Comparison of ENCODE assay signal across 1 cellular context in genomic region chr2:231708050-231708772, GRCh38.
A peak's percentile ranks its signal among the peaks of the same experiment; 100 is the strongest.
TF ChIP-seq lines count a peak whose summit lies in the region.

A gene with protein sequence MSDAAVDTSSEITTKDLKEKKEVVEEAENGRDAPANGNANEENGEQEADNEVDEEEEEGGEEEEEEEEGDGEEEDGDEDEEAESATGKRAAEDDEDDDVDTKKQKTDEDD (plus strand): TSS chr2:231708525. CDS start chr2:231708707, 182 bp downstream.

TF ChIP-seq in HepG2, 621 proteins besides CTCF, POLR2A, EP300 and RAD21 (continued from another document and continues in another):
- TF ChIP-seq ZNF800 (CRISPR knock-in tag; IDR thresholded peaks at IDR 0.05) = peak; percentile 7; the same call in 1 of the 2 replicates
- no peak for TF ChIP-seq ZNF768 (CRISPR knock-in tag; IDR thresholded peaks at IDR 0.05)
- TF ChIP-seq, protein P1, sequence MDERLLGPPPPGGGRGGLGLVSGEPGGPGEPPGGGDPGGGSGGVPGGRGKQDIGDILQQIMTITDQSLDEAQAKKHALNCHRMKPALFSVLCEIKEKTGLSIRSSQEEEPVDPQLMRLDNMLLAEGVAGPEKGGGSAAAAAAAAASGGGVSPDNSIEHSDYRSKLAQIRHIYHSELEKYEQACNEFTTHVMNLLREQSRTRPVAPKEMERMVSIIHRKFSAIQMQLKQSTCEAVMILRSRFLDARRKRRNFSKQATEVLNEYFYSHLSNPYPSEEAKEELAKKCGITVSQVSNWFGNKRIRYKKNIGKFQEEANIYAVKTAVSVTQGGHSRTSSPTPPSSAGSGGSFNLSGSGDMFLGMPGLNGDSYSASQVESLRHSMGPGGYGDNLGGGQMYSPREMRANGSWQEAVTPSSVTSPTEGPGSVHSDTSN (CRISPR knock-in tag; IDR thresholded peaks at IDR 0.05) = peak; percentile 77
- TF ChIP-seq KDM1A (CRISPR knock-in tag; IDR thresholded peaks at IDR 0.05) = no peak
- peak; percentile 88; the same call in 1 of the 2 replicates for TF ChIP-seq GTF2F1 (IDR thresholded peaks at IDR 0.05; ENCODE audit: low read length)
- peak; percentile 70 for TF ChIP-seq CREB1 (IDR thresholded peaks at IDR 0.05)
- TF ChIP-seq CREB1 (CRISPR knock-in tag; IDR thresholded peaks at IDR 0.05) = 0 out of 2 replicates have a peak, but pooled peaks have one; percentile 48
- TF ChIP-seq IKZF5 (CRISPR knock-in tag; IDR thresholded peaks at IDR 0.05) = peak; percentile 79; the same call in 1 of the 2 replicates
- TF ChIP-seq FOXO1 (CRISPR knock-in tag; IDR thresholded peaks at IDR 0.05) = peak; percentile 68
- no peak; the same call in 1 of the 2 replicates for TF ChIP-seq ZNF564 (CRISPR knock-in tag; IDR thresholded peaks at IDR 0.05)
- TF ChIP-seq PHF20 (CRISPR knock-in tag; IDR thresholded peaks at IDR 0.05) = peak; percentile 70
- no peak for TF ChIP-seq NR3C1 (CRISPR knock-in tag; IDR thresholded peaks at IDR 0.05)
- no peak for TF ChIP-seq ZNF432 (CRISPR knock-in tag; IDR thresholded peaks at IDR 0.05; ENCODE audit: borderline replicate concordance)
- TF ChIP-seq AHR (CRISPR knock-in tag; IDR thresholded peaks at IDR 0.05) = peak; percentile 24; the same call in 1 of the 2 replicates
- peak; percentile 74; the same call in 1 of the 2 replicates for TF ChIP-seq DZIP1 (CRISPR knock-in tag; IDR thresholded peaks at IDR 0.05)
- no peak for TF ChIP-seq ZNF383 (CRISPR knock-in tag; IDR thresholded peaks at IDR 0.05; ENCODE audit: borderline replicate concordance)
- TF ChIP-seq GABPB1 (CRISPR knock-in tag; IDR thresholded peaks at IDR 0.05) = peak; percentile 63
- 0 out of 2 replicates have a peak, but pooled peaks have one; percentile 54 for TF ChIP-seq ZNF546 (CRISPR knock-in tag; conservative IDR thresholded peaks at IDR 0.05)
- peak; percentile 94 for TF ChIP-seq NFYC (CRISPR knock-in tag; IDR thresholded peaks at IDR 0.05)
- no peak for TF ChIP-seq ZBTB43 (CRISPR knock-in tag; conservative IDR thresholded peaks at IDR 0.05)
- TF ChIP-seq, protein P2, sequence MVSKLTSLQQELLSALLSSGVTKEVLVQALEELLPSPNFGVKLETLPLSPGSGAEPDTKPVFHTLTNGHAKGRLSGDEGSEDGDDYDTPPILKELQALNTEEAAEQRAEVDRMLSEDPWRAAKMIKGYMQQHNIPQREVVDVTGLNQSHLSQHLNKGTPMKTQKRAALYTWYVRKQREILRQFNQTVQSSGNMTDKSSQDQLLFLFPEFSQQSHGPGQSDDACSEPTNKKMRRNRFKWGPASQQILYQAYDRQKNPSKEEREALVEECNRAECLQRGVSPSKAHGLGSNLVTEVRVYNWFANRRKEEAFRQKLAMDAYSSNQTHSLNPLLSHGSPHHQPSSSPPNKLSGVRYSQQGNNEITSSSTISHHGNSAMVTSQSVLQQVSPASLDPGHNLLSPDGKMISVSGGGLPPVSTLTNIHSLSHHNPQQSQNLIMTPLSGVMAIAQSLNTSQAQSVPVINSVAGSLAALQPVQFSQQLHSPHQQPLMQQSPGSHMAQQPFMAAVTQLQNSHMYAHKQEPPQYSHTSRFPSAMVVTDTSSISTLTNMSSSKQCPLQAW (CRISPR knock-in tag; IDR thresholded peaks at IDR 0.05) = peak; percentile 47
- TF ChIP-seq ZNF552 (CRISPR knock-in tag; IDR thresholded peaks at IDR 0.05; ENCODE audit: borderline replicate concordance) = 0 out of 2 replicates have a peak, but pooled peaks have one; percentile 64
- TF ChIP-seq ETV6 (CRISPR knock-in tag; conservative IDR thresholded peaks at IDR 0.05) = peak; percentile 41; the same call in 1 of the 2 replicates
- TF ChIP-seq JDP2 (CRISPR knock-in tag; IDR thresholded peaks at IDR 0.05; ENCODE audit: borderline replicate concordance) = no peak; the same call in 1 of the 2 replicates
- 0 out of 2 replicates have a peak, but pooled peaks have one; percentile 77 for TF ChIP-seq AKAP8 (CRISPR knock-in tag; IDR thresholded peaks at IDR 0.05)
- peak; percentile 84; the same call in 1 of the 2 replicates for TF ChIP-seq MTERF4 (CRISPR knock-in tag; IDR thresholded peaks at IDR 0.05)
- peak; percentile 47; the same call in 1 of the 2 replicates for TF ChIP-seq MAZ (IDR thresholded peaks at IDR 0.05; ENCODE audit: borderline replicate concordance, low read depth, low read length)
- TF ChIP-seq MAZ (CRISPR knock-in tag; IDR thresholded peaks at IDR 0.05; ENCODE audit: low read depth) = peak; percentile 76
- TF ChIP-seq PRDM15 (CRISPR knock-in tag; IDR thresholded peaks at IDR 0.05) = peak; percentile 83
- peak; percentile 69 for TF ChIP-seq CBX1 (IDR thresholded peaks at IDR 0.05; ENCODE audit: low read depth)
- peak; percentile 74 for TF ChIP-seq RNF2 (conservative IDR thresholded peaks at IDR 0.05; ENCODE audit: low read depth)
- 0 out of 2 replicates have a peak, but pooled peaks have one; percentile 28 for TF ChIP-seq MLLT10 (CRISPR knock-in tag; IDR thresholded peaks at IDR 0.05)
- TF ChIP-seq FOXP1 (IDR thresholded peaks at IDR 0.05) = no peak
- TF ChIP-seq FOXP1 (CRISPR knock-in tag; IDR thresholded peaks at IDR 0.05) = no peak
- TF ChIP-seq, protein P3, sequence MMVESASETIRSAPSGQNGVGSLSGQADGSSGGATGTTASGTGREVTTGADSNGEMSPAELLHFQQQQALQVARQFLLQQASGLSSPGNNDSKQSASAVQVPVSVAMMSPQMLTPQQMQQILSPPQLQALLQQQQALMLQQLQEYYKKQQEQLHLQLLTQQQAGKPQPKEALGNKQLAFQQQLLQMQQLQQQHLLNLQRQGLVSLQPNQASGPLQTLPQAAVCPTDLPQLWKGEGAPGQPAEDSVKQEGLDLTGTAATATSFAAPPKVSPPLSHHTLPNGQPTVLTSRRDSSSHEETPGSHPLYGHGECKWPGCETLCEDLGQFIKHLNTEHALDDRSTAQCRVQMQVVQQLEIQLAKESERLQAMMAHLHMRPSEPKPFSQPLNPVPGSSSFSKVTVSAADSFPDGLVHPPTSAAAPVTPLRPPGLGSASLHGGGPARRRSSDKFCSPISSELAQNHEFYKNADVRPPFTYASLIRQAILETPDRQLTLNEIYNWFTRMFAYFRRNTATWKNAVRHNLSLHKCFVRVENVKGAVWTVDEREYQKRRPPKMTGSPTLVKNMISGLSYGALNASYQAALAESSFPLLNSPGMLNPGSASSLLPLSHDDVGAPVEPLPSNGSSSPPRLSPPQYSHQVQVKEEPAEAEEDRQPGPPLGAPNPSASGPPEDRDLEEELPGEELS (CRISPR knock-in tag; IDR thresholded peaks at IDR 0.05) = peak; percentile 61
- TF ChIP-seq JUND (CRISPR knock-in tag; IDR thresholded peaks at IDR 0.05) = no peak
- peak; percentile 50 for TF ChIP-seq ZBTB21 (CRISPR knock-in tag; IDR thresholded peaks at IDR 0.05)
- peak; percentile 97 for TF ChIP-seq ZNF281 (CRISPR knock-in tag; IDR thresholded peaks at IDR 0.05; ENCODE audit: borderline replicate concordance)
- no peak; the same call in 1 of the 2 replicates for TF ChIP-seq HDAC1 (CRISPR knock-in tag; IDR thresholded peaks at IDR 0.05)
- peak; percentile 86 for TF ChIP-seq PHF21A (CRISPR knock-in tag; IDR thresholded peaks at IDR 0.05)
- TF ChIP-seq TCF7 (IDR thresholded peaks at IDR 0.05; ENCODE audit: low read depth) = 0 out of 2 replicates have a peak, but pooled peaks have one; percentile 6
- TF ChIP-seq NFKB2 (CRISPR knock-in tag; IDR thresholded peaks at IDR 0.05; ENCODE audit: borderline replicate concordance) = peak; percentile 84; the same call in 1 of the 2 replicates
